1 cellular context compared by ENCODE assay signal in genomic region chrX:131724292-131724691, GRCh38.
TF ChIP-seq lines count a peak whose summit lies in the region.

No MANE protein-coding gene starts in this region.

TF ChIP-seq in GM12878, 131 proteins besides CTCF, POLR2A, EP300 and RAD21 (continued from another document):
- TF ChIP-seq SUPT20H (IDR thresholded peaks at IDR 0.05; ENCODE audit: borderline replicate concordance, control insufficient read depth, low read depth, low read length), result no peak
